In genomic region chr3:143963946-143964345, GRCh38 we compare ENCODE assay signal across 21 cellular contexts.
"Had no signal": no experiment of that assay in that cellular context is flagged by ENCODE, and none has a peak within 500 bp of the region (broad histone marks: within the 10 kb centered on the region; RNA-seq: fewer than 3 reads in every experiment).

No MANE protein-coding gene starts in this region.

- DNase-seq: activated B cell treated with CpG ODN at 0.5 μM for 24 hours; activated CD4-positive, alpha-beta memory T cell treated with anti-CD3 and anti-CD28 coated beads, Interleukin-2, amount 10 ng/mL, durations not matched to agents 7 days and 5 days; activated CD4-positive, alpha-beta T cell treated with anti-CD3 and anti-CD28 coated beads for 48 hours; activated CD8-positive, alpha-beta memory T cell treated with anti-CD3 and anti-CD28 coated beads, Interleukin-2, amount 10 ng/mL, durations not matched to agents 7 days and 5 days; activated naive CD4-positive, alpha-beta T cell treated with Interleukin-2 at 50 U/mL for 16 hours; aorta; brain microvascular endothelial cell; foreskin keratinocyte; hippocampal formation; islet precursor cell; midbrain; nephron progenitor cell; nucleus accumbens; sigmoid colon; stimulated activated naive CD4-positive, alpha-beta T cell had no signal

- H3K36me3 ChIP-seq: brain microvascular endothelial cell, sigmoid colon, tibial nerve had no signal

- H3K9me3 Mint-ChIP-seq: activated CD4-positive, alpha-beta memory T cell treated with anti-CD3 and anti-CD28 coated beads, Interleukin-2, amount 10 ng/mL, durations not matched to agents 7 days and 5 days had no signal

- H3K4me3 ChIP-seq: coronary artery, lung, sigmoid colon, tibial nerve had no signal

- H3K4me3 Mint-ChIP-seq: activated B cell treated with CpG ODN at 0.5 μM for 24 hours; activated CD4-positive, alpha-beta memory T cell treated with anti-CD3 and anti-CD28 coated beads, Interleukin-2, amount 10 ng/mL, durations not matched to agents 7 days and 5 days; activated CD8-positive, alpha-beta memory T cell treated with anti-CD3 and anti-CD28 coated beads, Interleukin-2, amount 10 ng/mL, durations not matched to agents 7 days and 5 days; nephron progenitor cell had no signal

- H3K27ac Mint-ChIP-seq: activated B cell treated with CpG ODN at 0.5 μM for 24 hours; activated CD4-positive, alpha-beta memory T cell treated with anti-CD3 and anti-CD28 coated beads, Interleukin-2, amount 10 ng/mL, durations not matched to agents 7 days and 5 days; activated CD8-positive, alpha-beta memory T cell treated with anti-CD3 and anti-CD28 coated beads, Interleukin-2, amount 10 ng/mL, durations not matched to agents 7 days and 5 days; nephron progenitor cell had no signal

- H3K4me1 Mint-ChIP-seq: activated B cell treated with CpG ODN at 0.5 μM for 24 hours; activated CD4-positive, alpha-beta memory T cell treated with anti-CD3 and anti-CD28 coated beads, Interleukin-2, amount 10 ng/mL, durations not matched to agents 7 days and 5 days; activated CD8-positive, alpha-beta memory T cell treated with anti-CD3 and anti-CD28 coated beads, Interleukin-2, amount 10 ng/mL, durations not matched to agents 7 days and 5 days; nephron progenitor cell had no signal

- H3K27ac ChIP-seq: brain microvascular endothelial cell, coronary artery, foreskin keratinocyte, sigmoid colon, tibial nerve had no signal

- H3K27me3 ChIP-seq: brain microvascular endothelial cell, foreskin keratinocyte, sigmoid colon, tibial nerve had no signal

- ATAC-seq: activated CD8-positive, alpha-beta memory T cell treated with anti-CD3 and anti-CD28 coated beads, Interleukin-2, amount 10 ng/mL, durations not matched to agents 7 days and 5 days; esophagus mucosa; foreskin keratinocyte had no signal

- FAIRE-seq: endometrium, urothelium cell line had no signal

- H3K9me3 ChIP-seq: sigmoid colon had no signal

- H3K4me1 ChIP-seq: foreskin keratinocyte, sigmoid colon, tibial nerve had no signal
